8 cellular contexts compared by ENCODE assay signal in the genomic region with DNA sequence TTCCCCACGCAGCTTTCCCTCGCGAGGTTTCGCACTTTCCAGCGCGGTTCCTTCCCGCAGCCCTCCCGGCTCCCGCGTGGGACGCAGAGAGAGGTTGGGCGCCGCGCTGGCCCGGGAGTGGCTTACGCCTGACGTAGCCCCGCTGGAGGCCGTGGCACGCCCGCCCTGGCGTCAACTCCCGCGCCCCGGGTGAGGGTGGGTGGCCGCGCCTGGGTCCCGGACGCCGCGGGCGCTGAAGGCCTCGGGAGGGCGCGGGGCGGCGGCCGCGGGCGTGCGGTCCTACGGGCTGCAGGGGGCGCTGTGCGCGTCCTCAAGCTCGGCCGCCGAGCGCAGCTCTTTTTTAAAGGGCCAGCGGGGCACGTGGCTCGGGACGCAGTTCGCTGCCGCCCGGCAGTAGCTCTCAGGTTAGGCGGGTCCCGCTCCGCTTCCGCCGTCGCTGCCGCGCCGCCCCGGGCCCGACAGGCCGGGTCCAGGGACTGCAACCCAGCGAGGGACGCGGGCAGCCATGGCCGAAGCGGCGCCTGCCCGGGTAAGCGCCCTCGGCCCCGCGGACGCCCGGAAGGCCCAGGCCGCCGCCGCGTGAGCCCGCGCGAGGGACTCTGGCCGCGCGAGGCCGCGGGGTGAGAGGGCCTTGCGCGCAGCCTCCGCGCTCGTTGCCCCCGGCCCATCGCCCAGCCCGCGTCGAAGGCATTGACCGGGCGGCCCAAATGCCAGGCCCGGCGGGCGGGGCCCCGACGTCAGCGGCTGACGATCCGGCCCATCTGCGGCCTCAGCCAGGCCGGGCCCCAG. TPM values are rescaled to one million over a fixed set of nuclear protein-coding genes. Genes with fewer than 3 reads are reported as not detected.
DNase-seq lines count a peak whose midpoint lies in the region; ATAC-seq and TF ChIP-seq lines count a peak whose summit lies in the region.

A gene (plus strand): TSS at position 368 of the 789 bp plus-strand sequence. CDS start 138 bp downstream, at position 506.

- peak; percentile 20 for TF ChIP-seq EP300 in neural cell (conservative IDR thresholded peaks at IDR 0.05; ENCODE audit: poor library complexity, severe bottlenecking)

- H3K27me3 Mint-ChIP-seq in stimulated activated naive CD8-positive, alpha-beta T cell treated with anti-CD3 and anti-CD28 coated beads, Interleukin-15, amount 100 ng/mL, for 72 hours, result no peaks in the 10 kb centered on the region

- no peaks in the 10 kb centered on the region for H3K9me3 Mint-ChIP-seq in stimulated activated naive CD8-positive, alpha-beta T cell treated with anti-CD3 and anti-CD28 coated beads, Interleukin-15, amount 100 ng/mL, for 72 hours

- no peaks in the 10 kb centered on the region for H3K27me3 ChIP-seq in neural cell (ENCODE audit: insufficient read depth, low read depth, low read length)

- no peaks in the 10 kb centered on the region for H3K79me2 ChIP-seq in neural cell (replicated peaks; ENCODE audit: insufficient read depth, low read length)

- no peaks in the 10 kb centered on the region for H3K36me3 ChIP-seq in neural cell (ENCODE audit: insufficient read depth, low read length)

- H3K4me2 ChIP-seq in neural cell (ENCODE audit: low read length), result peak within 1 kb of the TSS; percentile 51

- peak within 1 kb of the TSS; percentile 65 for H3K9ac ChIP-seq in neural cell (ENCODE audit: low read length)

- H3K4me3 Mint-ChIP-seq in stimulated activated naive CD8-positive, alpha-beta T cell treated with anti-CD3 and anti-CD28 coated beads, Interleukin-15, amount 100 ng/mL, for 72 hours, result peak within 1 kb of the TSS; percentile 83 to 92

- H3F3A ChIP-seq in neural cell (ENCODE audit: insufficient read depth, low read length, poor library complexity, severe bottlenecking), result no peaks in the 10 kb centered on the region

- TF ChIP-seq RAD21 in neural cell (conservative IDR thresholded peaks at IDR 0.05), result peak; percentile 66

- H3K9me2 ChIP-seq in neural cell (ENCODE audit: insufficient read depth, low read length), result no peaks in the 10 kb centered on the region

- TF ChIP-seq CTCF in neural cell (IDR thresholded peaks at IDR 0.05; ENCODE audit: poor library complexity, severe bottlenecking), result peak; percentile 93

- peak within 1 kb of the TSS; percentile 92 to 97 for H3K27ac Mint-ChIP-seq in stimulated activated naive CD8-positive, alpha-beta T cell treated with anti-CD3 and anti-CD28 coated beads, Interleukin-15, amount 100 ng/mL, for 72 hours

- DNase-seq in Daoy (ENCODE audit: low read depth) (peak; percentile 94), KG1 (lab: John Stamatoyannopoulos, UW) (peak; percentile 20), RKO (ENCODE audit: low spot score) (peak; percentile 94), fibroblast of the conjunctiva (ENCODE audit: low read depth) (peak; percentile 76)
- DNase-seq in activated T-helper 9 cell treated with anti-CD3 and anti-CD28 coated beads, Interleukin-2, amount 50 U/mL, for 16 hours (ENCODE audit: low read depth), result peak; percentile 83
- peak; percentile 87 for DNase-seq in stimulated activated naive CD8-positive, alpha-beta T cell treated with anti-CD3 and anti-CD28 coated beads, Interleukin-15, amount 100 ng/mL, for 72 hours

- no peaks in the 10 kb centered on the region for H3K9me3 ChIP-seq in neural cell (ENCODE audit: low read length)

- peaks cover 30% of the 10 kb centered on the region for H3K4me1 Mint-ChIP-seq in stimulated activated naive CD8-positive, alpha-beta T cell treated with anti-CD3 and anti-CD28 coated beads, Interleukin-15, amount 100 ng/mL, for 72 hours

- peak within 1 kb of the TSS; percentile 40 for H2AFZ ChIP-seq in neural cell (ENCODE audit: low read depth, low read length)

- H3K4me3 ChIP-seq in neural cell (ENCODE audit: low read length), result peak within 1 kb of the TSS; percentile 69

- no peak within 1 kb of the TSS for H3K27ac ChIP-seq in neural cell (ENCODE audit: low read length)

- peak; percentile 87 for ATAC-seq in GM21723 (IDR thresholded peaks at IDR 0.05; ENCODE audit: unreplicated experiment)
- peak; percentile 89 for ATAC-seq in stimulated activated naive CD8-positive, alpha-beta T cell treated with anti-CD3 and anti-CD28 coated beads, Interleukin-15, amount 100 ng/mL, for 72 hours

- H4K20me1 ChIP-seq in neural cell (ENCODE audit: insufficient read depth), result no peaks in the 10 kb centered on the region

TF ChIP-seq in neural cell, 6 proteins besides CTCF, POLR2A, EP300 and RAD21:
- peak; percentile 72 for TF ChIP-seq SMC3 (conservative IDR thresholded peaks at IDR 0.05; ENCODE audit: poor library complexity)
- TF ChIP-seq POLR2AphosphoS5 (IDR thresholded peaks at IDR 0.05), result peak; percentile 59
- TF ChIP-seq TAF1 (IDR thresholded peaks at IDR 0.05; ENCODE audit: low read depth), result no peak
- no peak for TF ChIP-seq EZH2 (IDR thresholded peaks at IDR 0.05; ENCODE audit: borderline replicate concordance, insufficient read depth, low read length, poor library complexity, severe bottlenecking)
- peak; percentile 85 for TF ChIP-seq MXI1 (conservative IDR thresholded peaks at IDR 0.05; ENCODE audit: poor library complexity, severe bottlenecking)

RNA-seq across cellular contexts. Expression of the gene that starts here (rescaled TPM):
- total RNA-seq in Daoy (2014; rRNA removed; shearing (Covaris generic)), result 4.3 and 4.9 TPM in 2 replicates
- 23.9 and 28.6 TPM in 2 replicates for polyA plus RNA-seq in neural cell
- 18.0 and 18.5 TPM in 2 replicates for polyA minus RNA-seq in neural cell

Comparison
In these comparisons a context has a peak if more than half of its experiments do, and no peak if none do; other contexts are left out.
1. DNase-seq: peak in every context shown above with its lines; median percentile 94 in Daoy; 94 in RKO; 87 in stimulated activated naive CD8-positive, alpha-beta T cell treated with anti-CD3 and anti-CD28 coated beads, Interleukin-15, amount 100 ng/mL, for 72 hours; 83 in activated T-helper 9 cell treated with anti-CD3 and anti-CD28 coated beads, Interleukin-2, amount 50 U/mL, for 16 hours; 76 in fibroblast of the conjunctiva; 20 in KG1.